ENCODE assay signal across 23 cellular contexts in the genomic region with DNA sequence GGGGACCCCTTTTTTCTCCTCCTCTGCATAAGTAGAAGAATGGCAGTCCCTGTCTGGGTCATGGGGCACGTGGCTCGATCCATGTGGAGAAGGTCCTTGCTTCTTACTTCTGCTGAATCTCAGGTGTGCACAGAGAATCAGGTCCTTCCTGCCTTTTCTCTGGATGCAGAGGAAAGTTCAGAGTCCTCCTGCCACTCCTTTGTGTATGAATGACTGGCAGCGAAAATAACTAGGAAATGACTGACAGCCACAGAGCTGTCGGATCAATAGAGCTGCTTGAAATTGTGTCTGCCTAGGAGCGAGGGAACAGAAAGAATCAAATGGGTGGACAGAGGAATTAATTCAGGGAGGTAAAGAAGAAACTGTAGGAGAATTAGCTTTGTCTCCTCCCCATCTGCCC. TPM values are rescaled to one million over a fixed set of nuclear protein-coding genes. Genes with fewer than 3 reads are reported as not detected.
"Had no signal": no experiment of that assay in that cellular context is flagged by ENCODE, and none has a peak within 500 bp of the region (broad histone marks: within the 10 kb centered on the region; RNA-seq: fewer than 3 reads in every experiment).

No MANE protein-coding gene starts in this region.

- H3K4me3 ChIP-seq: SJSA1, SK-N-MC had no signal

- H3K9me3 ChIP-seq: SJSA1 had no signal

- DNase-seq: KBM-7, MV-4-11, NCI-H1048, NCI-H1105, NCI-H1417, NCI-H1436 treated with DMSO at 0.1 percent for 48 hours, NCI-H1694, NCI-H187 treated with DMSO at 0.1 percent for 48 hours, NCI-H2029 treated with DMSO at 0.1 percent for 48 hours, NCI-H2227 treated with DMSO at 0.1 percent for 48 hours, NCI-H446, NCI-H510A, NCI-H524 treated with DMSO at 0.1 percent for 48 hours, NCI-H69, NCI-H774, Right ventricle myocardium superior, RPMI8226, SIG-M5 had no signal

- H3K36me3 ChIP-seq: SJSA1 had no signal

- H3K27ac ChIP-seq: HL-60, SJSA1, SK-N-MC had no signal

- H3K4me1 ChIP-seq: SJSA1 had no signal

- H3K27me3 ChIP-seq: SJSA1 had no signal

RNA-seq across cellular contexts. Expression of gene ROPN1, which starts 49.6 kb away (rescaled TPM):
- total RNA-seq: LHCN-M2, MCF 10A, Right ventricle myocardium superior, SJSA1 had no signal
